In genomic region chr12:32089156-32089950, GRCh38 we compare ENCODE assay signal across 1 cellular context.
TF ChIP-seq lines count a peak whose summit lies in the region.

No MANE protein-coding gene starts in this region.

TF ChIP-seq in SK-N-SH, 30 proteins besides CTCF, POLR2A, EP300 and RAD21 (continued from another document):
- TF ChIP-seq, protein P1, sequence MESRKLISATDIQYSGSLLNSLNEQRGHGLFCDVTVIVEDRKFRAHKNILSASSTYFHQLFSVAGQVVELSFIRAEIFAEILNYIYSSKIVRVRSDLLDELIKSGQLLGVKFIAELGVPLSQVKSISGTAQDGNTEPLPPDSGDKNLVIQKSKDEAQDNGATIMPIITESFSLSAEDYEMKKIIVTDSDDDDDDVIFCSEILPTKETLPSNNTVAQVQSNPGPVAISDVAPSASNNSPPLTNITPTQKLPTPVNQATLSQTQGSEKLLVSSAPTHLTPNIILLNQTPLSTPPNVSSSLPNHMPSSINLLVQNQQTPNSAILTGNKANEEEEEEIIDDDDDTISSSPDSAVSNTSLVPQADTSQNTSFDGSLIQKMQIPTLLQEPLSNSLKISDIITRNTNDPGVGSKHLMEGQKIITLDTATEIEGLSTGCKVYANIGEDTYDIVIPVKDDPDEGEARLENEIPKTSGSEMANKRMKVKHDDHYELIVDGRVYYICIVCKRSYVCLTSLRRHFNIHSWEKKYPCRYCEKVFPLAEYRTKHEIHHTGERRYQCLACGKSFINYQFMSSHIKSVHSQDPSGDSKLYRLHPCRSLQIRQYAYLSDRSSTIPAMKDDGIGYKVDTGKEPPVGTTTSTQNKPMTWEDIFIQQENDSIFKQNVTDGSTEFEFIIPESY (IDR thresholded peaks at IDR 0.05; ENCODE audit: borderline replicate concordance, low read depth) = no peak
- TF ChIP-seq YY1 (IDR thresholded peaks at IDR 0.05; ENCODE audit: low read depth) (no peak), NFIC (IDR thresholded peaks at IDR 0.05; ENCODE audit: borderline replicate concordance) (no peak), JUND (IDR thresholded peaks at IDR 0.05) (no peak), RXRA (IDR thresholded peaks at IDR 0.05; ENCODE audit: borderline replicate concordance, low read depth) (no peak), FOXM1 (IDR thresholded peaks at IDR 0.05; ENCODE audit: low read depth) (no peak), PBX3 (IDR thresholded peaks at IDR 0.05) (peak; percentile 68), FOSL2 (IDR thresholded peaks at IDR 0.05; ENCODE audit: borderline replicate concordance, low read depth) (no peak), TEAD4 (IDR thresholded peaks at IDR 0.05; ENCODE audit: borderline replicate concordance, insufficient read depth) (no peak), MEF2A (IDR thresholded peaks at IDR 0.05; ENCODE audit: borderline replicate concordance, low read depth) (no peak), RFX5 (IDR thresholded peaks at IDR 0.05; ENCODE audit: low read length) (no peak), EZH2phosphoT487 (IDR thresholded peaks at IDR 0.05; ENCODE audit: borderline replicate concordance, low read depth) (no peak), NRF1 (IDR thresholded peaks at IDR 0.05; ENCODE audit: low read depth, low read length) (no peak), GATA2 (CRISPR knock-in tag; IDR thresholded peaks at IDR 0.05) (peak; percentile 69), GABPA (IDR thresholded peaks at IDR 0.05; ENCODE audit: low read depth) (no peak), TCF12 (IDR thresholded peaks at IDR 0.05) (peak; percentile 70; the same call in 1 of the 2 replicates), CHD2 (IDR thresholded peaks at IDR 0.05; ENCODE audit: low read length, partially characterized antibody) (peak; percentile 81), SIN3A (IDR thresholded peaks at IDR 0.05; ENCODE audit: borderline replicate concordance, low read depth, low read length) (no peak), MXI1 (IDR thresholded peaks at IDR 0.05; ENCODE audit: low read depth, low read length) (peak; percentile 52; the same call in 1 of the 2 replicates), ELF1 (IDR thresholded peaks at IDR 0.05) (no peak), FOXJ3 (CRISPR knock-in tag; IDR thresholded peaks at IDR 0.05) (peak; percentile 97), POLR2AphosphoS5 (IDR thresholded peaks at IDR 0.05; ENCODE audit: low read depth, low read length) (peak; percentile 42; the same call in 1 of the 2 replicates), SMC3 (IDR thresholded peaks at IDR 0.05; ENCODE audit: low read depth, low read length) (no peak)
- TF ChIP-seq, protein P2, sequence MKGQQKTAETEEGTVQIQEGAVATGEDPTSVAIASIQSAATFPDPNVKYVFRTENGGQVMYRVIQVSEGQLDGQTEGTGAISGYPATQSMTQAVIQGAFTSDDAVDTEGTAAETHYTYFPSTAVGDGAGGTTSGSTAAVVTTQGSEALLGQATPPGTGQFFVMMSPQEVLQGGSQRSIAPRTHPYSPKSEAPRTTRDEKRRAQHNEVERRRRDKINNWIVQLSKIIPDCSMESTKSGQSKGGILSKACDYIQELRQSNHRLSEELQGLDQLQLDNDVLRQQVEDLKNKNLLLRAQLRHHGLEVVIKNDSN (IDR thresholded peaks at IDR 0.05; ENCODE audit: borderline replicate concordance, low read depth) = no peak
- TF ChIP-seq, protein P3, sequence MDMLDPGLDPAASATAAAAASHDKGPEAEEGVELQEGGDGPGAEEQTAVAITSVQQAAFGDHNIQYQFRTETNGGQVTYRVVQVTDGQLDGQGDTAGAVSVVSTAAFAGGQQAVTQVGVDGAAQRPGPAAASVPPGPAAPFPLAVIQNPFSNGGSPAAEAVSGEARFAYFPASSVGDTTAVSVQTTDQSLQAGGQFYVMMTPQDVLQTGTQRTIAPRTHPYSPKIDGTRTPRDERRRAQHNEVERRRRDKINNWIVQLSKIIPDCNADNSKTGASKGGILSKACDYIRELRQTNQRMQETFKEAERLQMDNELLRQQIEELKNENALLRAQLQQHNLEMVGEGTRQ (IDR thresholded peaks at IDR 0.05; ENCODE audit: borderline replicate concordance, low read depth, low read length) = no peak
- TF ChIP-seq, protein P4, sequence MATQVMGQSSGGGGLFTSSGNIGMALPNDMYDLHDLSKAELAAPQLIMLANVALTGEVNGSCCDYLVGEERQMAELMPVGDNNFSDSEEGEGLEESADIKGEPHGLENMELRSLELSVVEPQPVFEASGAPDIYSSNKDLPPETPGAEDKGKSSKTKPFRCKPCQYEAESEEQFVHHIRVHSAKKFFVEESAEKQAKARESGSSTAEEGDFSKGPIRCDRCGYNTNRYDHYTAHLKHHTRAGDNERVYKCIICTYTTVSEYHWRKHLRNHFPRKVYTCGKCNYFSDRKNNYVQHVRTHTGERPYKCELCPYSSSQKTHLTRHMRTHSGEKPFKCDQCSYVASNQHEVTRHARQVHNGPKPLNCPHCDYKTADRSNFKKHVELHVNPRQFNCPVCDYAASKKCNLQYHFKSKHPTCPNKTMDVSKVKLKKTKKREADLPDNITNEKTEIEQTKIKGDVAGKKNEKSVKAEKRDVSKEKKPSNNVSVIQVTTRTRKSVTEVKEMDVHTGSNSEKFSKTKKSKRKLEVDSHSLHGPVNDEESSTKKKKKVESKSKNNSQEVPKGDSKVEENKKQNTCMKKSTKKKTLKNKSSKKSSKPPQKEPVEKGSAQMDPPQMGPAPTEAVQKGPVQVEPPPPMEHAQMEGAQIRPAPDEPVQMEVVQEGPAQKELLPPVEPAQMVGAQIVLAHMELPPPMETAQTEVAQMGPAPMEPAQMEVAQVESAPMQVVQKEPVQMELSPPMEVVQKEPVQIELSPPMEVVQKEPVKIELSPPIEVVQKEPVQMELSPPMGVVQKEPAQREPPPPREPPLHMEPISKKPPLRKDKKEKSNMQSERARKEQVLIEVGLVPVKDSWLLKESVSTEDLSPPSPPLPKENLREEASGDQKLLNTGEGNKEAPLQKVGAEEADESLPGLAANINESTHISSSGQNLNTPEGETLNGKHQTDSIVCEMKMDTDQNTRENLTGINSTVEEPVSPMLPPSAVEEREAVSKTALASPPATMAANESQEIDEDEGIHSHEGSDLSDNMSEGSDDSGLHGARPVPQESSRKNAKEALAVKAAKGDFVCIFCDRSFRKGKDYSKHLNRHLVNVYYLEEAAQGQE (IDR thresholded peaks at IDR 0.05; ENCODE audit: low read depth, low read length) = no peak
- TF ChIP-seq, protein P5, sequence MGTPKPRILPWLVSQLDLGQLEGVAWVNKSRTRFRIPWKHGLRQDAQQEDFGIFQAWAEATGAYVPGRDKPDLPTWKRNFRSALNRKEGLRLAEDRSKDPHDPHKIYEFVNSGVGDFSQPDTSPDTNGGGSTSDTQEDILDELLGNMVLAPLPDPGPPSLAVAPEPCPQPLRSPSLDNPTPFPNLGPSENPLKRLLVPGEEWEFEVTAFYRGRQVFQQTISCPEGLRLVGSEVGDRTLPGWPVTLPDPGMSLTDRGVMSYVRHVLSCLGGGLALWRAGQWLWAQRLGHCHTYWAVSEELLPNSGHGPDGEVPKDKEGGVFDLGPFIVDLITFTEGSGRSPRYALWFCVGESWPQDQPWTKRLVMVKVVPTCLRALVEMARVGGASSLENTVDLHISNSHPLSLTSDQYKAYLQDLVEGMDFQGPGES (IDR thresholded peaks at IDR 0.05; ENCODE audit: low read depth, low read length) = no peak
